ENCODE assay signal across 8 cellular contexts in the genomic region with DNA sequence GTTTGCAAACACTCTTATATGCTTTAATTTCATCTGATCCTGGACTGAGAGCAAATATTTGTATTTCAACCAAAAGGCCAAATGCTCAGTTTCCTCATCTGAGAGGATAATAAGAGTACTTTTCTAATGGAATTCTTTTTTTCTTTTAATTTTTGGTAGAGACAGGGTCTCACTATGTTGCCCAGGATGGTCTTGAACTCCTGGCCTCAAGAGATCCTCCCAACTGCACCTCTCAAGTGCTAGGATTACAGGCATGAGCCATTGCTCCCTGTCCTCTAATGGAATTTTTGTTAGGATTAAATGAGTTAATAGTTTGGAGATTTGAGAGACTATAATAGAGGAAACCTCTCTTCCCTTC.
DNase-seq lines count a peak whose midpoint lies in the region; ATAC-seq, FAIRE-seq and TF ChIP-seq lines count a peak whose summit lies in the region.

No MANE protein-coding gene starts in this region.

- peaks cover 55 to 94% (median 66%) of the 10 kb centered on the region in 3 donors for H3K4me1 Mint-ChIP-seq in naive B cell

- peaks cover 10 to 31% of the 10 kb centered on the region in 2 donors for H3K36me3 Mint-ChIP-seq in naive B cell

- H3K36me3 ChIP-seq in KMS-11 (ENCODE audit: insufficient read depth), result no peaks in the 10 kb centered on the region

- peaks cover 0 to 10% (median 5%) of the 10 kb centered on the region in 7 donors for H3K9me3 Mint-ChIP-seq in naive B cell

- peak overlapping the region; percentile 80 to 100 (median 99) for H3K4me3 Mint-ChIP-seq in naive B cell

- H3K4me3 ChIP-seq in KMS-11 (IDR thresholded peaks at IDR 0.05; ENCODE audit: insufficient read depth, low read depth, low read length), result no peak overlapping the region

- no peak for DNase-seq in caudate nucleus (lab: John Stamatoyannopoulos, UW)
- no peak for DNase-seq in naive B cell
- no peak for DNase-seq in Ammon's horn (ENCODE audit: low spot score)

- peaks cover 24% of the 10 kb centered on the region for H3K79me2 ChIP-seq in KMS-11 (ENCODE audit: insufficient read depth, low read depth)

- H4K20me1 ChIP-seq in KMS-11 (ENCODE audit: insufficient read depth), result no peaks in the 10 kb centered on the region

- ATAC-seq in naive B cell (ENCODE audit: low read depth in 2 of 2) (no peak), GM21737 (IDR thresholded peaks at IDR 0.05; ENCODE audit: unreplicated experiment) (no peak), GM18498 (IDR thresholded peaks at IDR 0.05; ENCODE audit: unreplicated experiment) (no peak), HG02973 (IDR thresholded peaks at IDR 0.05; ENCODE audit: unreplicated experiment) (no peak)

- no peaks in the 10 kb centered on the region for H3K27me3 Mint-ChIP-seq in naive B cell

- H3K4me2 ChIP-seq in KMS-11, result peak overlapping the region; percentile 94

- no peak for TF ChIP-seq CTCF in KMS-11 (conservative IDR thresholded peaks at IDR 0.05; ENCODE audit: low read depth, low read length)

- no peaks in the 10 kb centered on the region for H3K27me3 ChIP-seq in KMS-11 (ENCODE audit: insufficient read depth, low read depth)

- H3K27ac ChIP-seq in KMS-11 (peak overlapping the region; percentile 99), caudate nucleus (ENCODE audit: low read depth, low read length) (peak overlapping the region; percentile 3)

- peak overlapping the region; percentile 100 for H3K27ac Mint-ChIP-seq in naive B cell

- FAIRE-seq in A204.1 (lab: Jason Lieb, UNC), result peak; percentile 14

- H3K4me1 ChIP-seq in KMS-11 (ENCODE audit: low read depth, poor library complexity, severe bottlenecking), result peaks cover 82% of the 10 kb centered on the region

- H3K9ac ChIP-seq in KMS-11, result peak overlapping the region; percentile 96

- peak overlapping the region; percentile 7; the same call in 1 of the 2 replicates for H2AFZ ChIP-seq in KMS-11 (ENCODE audit: low read depth)
